28 cellular contexts compared by ENCODE assay signal in genomic region chr4:70654605-70655011, GRCh38. TPM values are rescaled to one million over a fixed set of nuclear protein-coding genes. Genes with fewer than 3 reads are reported as not detected.
DNase-seq lines count a peak whose midpoint lies in the region; ATAC-seq, FAIRE-seq and TF ChIP-seq lines count a peak whose summit lies in the region.
"Had no signal": no experiment of that assay in that cellular context is flagged by ENCODE, and none has a peak within 500 bp of the region (broad histone marks: within the 10 kb centered on the region; RNA-seq: fewer than 3 reads in every experiment).

No MANE protein-coding gene starts in this region.

- WGBS in GM12878 (ENCODE audit: insufficient coverage, insufficient replicate concordance, low lambda C conversion rate, missing lambda C conversion rate) = 81% methylated on average over 5 of the region's 5 CpGs
- WGBS in tibial nerve, 2 donors = 69 to 75% methylated on average over 5 of the region's 5 CpGs

- DNase-seq in KBM-7 (peak; percentile 29), GM12878 (ENCODE audit: low read depth, low spot score) (no peak), omental fat pad (ENCODE audit: low spot score) (no peak), tibial nerve (ENCODE audit: low spot score in 2 of 2) (no peak), NCI-H748 (lab: John Stamatoyannopoulos, UW; ENCODE audit: unreplicated experiment) (no peak)
- no peak for DNase-seq in activated effector memory CD4-positive, alpha-beta T cell treated with anti-CD3 and anti-CD28 coated beads, Interleukin-2, amount 50 U/mL, for 16 hours
- DNase-seq: activated CD4-positive, alpha-beta T cell treated with anti-CD3 and anti-CD28 coated beads for 48 hours; activated naive CD4-positive, alpha-beta T cell treated with anti-CD3 and anti-CD28 coated beads, Interleukin-2, amount 50 U/mL, for 16 hours; colonic mucosa; effector memory CD8-positive, alpha-beta T cell; EL; NCI-H1436; NCI-H510A treated with DMSO at 0.1 percent for 48 hours; pancreas; stimulated activated CD4-positive, alpha-beta T cell treated with anti-CD3 and anti-CD28 coated beads, Interleukin-2, amount 100 ng/mL, for 48 hours had no signal

- TF ChIP-seq POLR2A in GM12878 (IDR thresholded peaks at IDR 0.05; ENCODE audit: low read depth, low read length) = no peak
- TF ChIP-seq POLR2A in tibial nerve (IDR thresholded peaks at IDR 0.05) = no peak

- H2AFZ ChIP-seq in GM12878 (ENCODE audit: control insufficient read depth, low read depth, low read length) = no peak overlapping the region

- H3K27me3 ChIP-seq in GM12878 (replicated peaks in 1 of 2; ENCODE audit: control insufficient read depth in 2 of 2, insufficient read depth in 2 of 2, low read length in 1 of 2) (no peaks in the 10 kb centered on the region), tibial nerve (no peaks in the 10 kb centered on the region)
- H3K27me3 ChIP-seq: colonic mucosa, gastroesophageal sphincter, pancreas, suprapubic skin had no signal

- ATAC-seq in GM18511 (IDR thresholded peaks at IDR 0.05; ENCODE audit: unreplicated experiment) (peak; percentile 50), GM12878 (peak; percentile 25; the same call in 2 of the 3 replicates), omental fat pad (ENCODE audit: low FRiP score) (peak; percentile 81)
- ATAC-seq: effector memory CD8-positive, alpha-beta T cell; esophagus mucosa; gastroesophageal sphincter; natural killer cell treated with Interleukin-12 subunit alpha and Interleukin-12 subunit beta and Interleukin-15 and Interleukin-18, amount 100 ng/mL, for 72 hours; stimulated activated memory B cell treated with anti-CD40 and anti-IgM and Interleukin-4, amounts not matched to agents 10 μg/mL and 1 μg/mL and 100 μg/mL, for 72 hours had no signal

- H3K4me2 ChIP-seq in GM12878 (ENCODE audit: control insufficient read depth, insufficient read depth) = no peak overlapping the region

- H3K36me3 ChIP-seq in GM12878 (ENCODE audit: control insufficient read depth in 2 of 2, insufficient read depth in 2 of 2, low read length in 1 of 2) (peaks cover 0 to 3% of the 10 kb centered on the region in 2 experiments; a peak in 1 of 4 replicates), tibial nerve (no peaks in the 10 kb centered on the region)
- H3K36me3 ChIP-seq: colonic mucosa, gastroesophageal sphincter, HAP-1, pancreas, suprapubic skin had no signal

- TF ChIP-seq RAD21 in GM12878 (IDR thresholded peaks at IDR 0.05; ENCODE audit: insufficient read depth, low read depth, low read length) = no peak

- SMC1A ChIA-PET in GM12878 (lab: Charles Lee; ENCODE audit: uncharacterized antibody, unreplicated experiment) = interaction anchor here (0.6 to 1.3 kb wide), 11 partner anchors 13 to 1361 kb away, joined by 3 to 5 read pairs (median 4); no protein-coding TSS in a partner anchor

- CTCF ChIA-PET in GM12878 (lab: Yijun Ruan, JAX) = interaction anchor here (1.0 to 1.3 kb wide), 6 partner anchors 31 to 355 kb away, joined by 3 to 7 read pairs (median 4); partner anchors contain the start of gene UTP3

- TF ChIP-seq CTCF in GM12878 (IDR thresholded peaks at IDR 0.05 in 2 of 3, conservative IDR thresholded peaks at IDR 0.05 in 1 of 3; ENCODE audit: control insufficient read depth in 2 of 3, extremely low read depth in 1 of 3, insufficient read depth in 1 of 3, low read depth in 3 of 3, low read length in 3 of 3) (no peak), omental fat pad (IDR thresholded peaks at IDR 0.05) (no peak), tibial nerve (IDR thresholded peaks at IDR 0.05) (no peak)

- TF ChIP-seq EP300 in GM12878 (IDR thresholded peaks at IDR 0.05; ENCODE audit: borderline replicate concordance in 1 of 2, control insufficient read depth in 1 of 2, low read depth in 2 of 2, low read length in 2 of 2) (no peak), tibial nerve (IDR thresholded peaks at IDR 0.05) (no peak)

- POLR2A ChIA-PET in GM12878 (lab: Charles Lee) = interaction anchor here (0.6 kb wide), 1 partner anchor 74 kb away, joined by 3 read pairs; no protein-coding TSS in a partner anchor

- FAIRE-seq in GM12878 (lab: Jason Lieb, UNC) = no peak
- FAIRE-seq: bronchial epithelial cell, keratinocyte, pancreas, urothelium cell line had no signal

- no peak overlapping the region for H3K4me3 ChIP-seq in GM12878
- no peak overlapping the region for H3K4me3 ChIP-seq in tibial nerve
- H3K4me3 ChIP-seq: colonic mucosa, gastroesophageal sphincter, HAP-1, pancreas, suprapubic skin had no signal

- in situ Hi-C loops in KBM-7 (cut with MboI; ENCODE audit: low pct_unique_long_range_greater_than_20kb, low sequenced_read_pairs) (no loop called here), GM12878 (cut with MboI) (no loop called here)

- RAD21 ChIA-PET in GM12878 (lab: Charles Lee; ENCODE audit: unreplicated experiment) = interaction anchor here (0.9 to 1.4 kb wide), 5 partner anchors 36 to 355 kb away, joined by 3 to 5 read pairs (median 3); no protein-coding TSS in a partner anchor

- H3K4me1 ChIP-seq in GM12878 (ENCODE audit: control insufficient read depth, insufficient read depth, low read length) (no peaks in the 10 kb centered on the region), tibial nerve (peaks cover 0 to 5% (median 0%) of the 10 kb centered on the region in 4 donors)
- H3K4me1 ChIP-seq: colonic mucosa, HAP-1, pancreas had no signal

- H3K79me2 ChIP-seq in GM12878 (ENCODE audit: control insufficient read depth, insufficient read depth, low read length) = no peaks in the 10 kb centered on the region

- H3K9ac ChIP-seq in GM12878 (ENCODE audit: control insufficient read depth, insufficient read depth, low read length) = no peak overlapping the region

- no peaks in the 10 kb centered on the region for H4K20me1 ChIP-seq in GM12878 (ENCODE audit: control insufficient read depth, insufficient read depth)

- H3K27ac ChIP-seq in GM12878 (ENCODE audit: control insufficient read depth, insufficient read depth) (no peak overlapping the region), tibial nerve (no peak overlapping the region)
- H3K27ac ChIP-seq: C4-2B, colonic mucosa, gastroesophageal sphincter, pancreas, suprapubic skin had no signal

- no TSS peak for BruUV-seq in GM12878 (replicated peaks; lab: Mats Ljungman, UMichigan)

- intact Hi-C loops in GM12878 (cut with micrococcal nuclease; ENCODE audit: unreplicated experiment) = loop anchor here (2.0 to 10.0 kb wide), 5 partner anchors 83 to 610 kb away; partner anchors contain the start of gene GRSF1

- H3K9me3 ChIP-seq in GM12878 (replicated peaks; ENCODE audit: control insufficient read depth, insufficient read depth, low read length) (no peaks in the 10 kb centered on the region), tibial nerve (no peaks in the 10 kb centered on the region)
- H3K9me3 ChIP-seq: colonic mucosa, gastroesophageal sphincter, HAP-1, pancreas, suprapubic skin had no signal

RNA-seq across cellular contexts. Expression of gene JCHAIN, which starts 11.7 kb away (rescaled TPM):
- total RNA-seq in GM12878 (2013; cell fraction: nucleolus; rRNA removed) = 113 and 148 TPM in 2 replicates
- total RNA-seq in GM12878 (2014; rRNA removed) = 284 and 330 TPM in 2 replicates
- 410 and 436 TPM in 2 replicates for total RNA-seq in GM12878 (2014; rRNA removed; fragmentation: Illumina TruSeq; extraction: Trizol)
- 276 and 280 TPM in 2 replicates for total RNA-seq in GM12878 (2021)
- 759 TPM for polyA plus RNA-seq in GM12878 (2011; ENCODE audit: low read depth)
- polyA plus RNA-seq in GM12878 (2011; rRNA removed) = 183 and 188 TPM in 2 replicates
- 123 and 126 TPM in 2 replicates for polyA plus RNA-seq in GM12878 (2011; cell fraction: cytosol; rRNA removed)
- 54.4 and 69.2 TPM in 2 replicates for polyA plus RNA-seq in GM12878 (2011; cell fraction: nucleus; rRNA removed)
- 415 and 928 TPM in 2 replicates for polyA plus RNA-seq in GM12878 (2012)
- 787 and 820 TPM in 2 replicates for polyA plus RNA-seq in GM12878 (2014; fragmentation: Illumina TruSeq; extraction: Trizol)
- polyA plus RNA-seq in GM12878 (2014; fragmentation: Nextera tagmentation; extraction: Ambion mirVana) = 1,000 to 10,000 TPM in 1 of 2 experiments, 100 to 1,000 TPM in 1; 617 to 1,045 TPM
- 419 and 468 TPM in 2 replicates for polyA plus RNA-seq in GM12878 (2014; rRNA removed)
- polyA plus RNA-seq in GM12878 (2016; fragmentation: Nextera tagmentation; extraction: Ambion mirVana) = 100 to 1,000 TPM; 505 to 555 TPM
- 120 and 211 TPM in 2 replicates for polyA minus RNA-seq in GM12878 (2011; rRNA and poly(A)+ RNA removed)
- 47.6 and 68.1 TPM in 2 replicates for polyA minus RNA-seq in GM12878 (2011; cell fraction: cytosol; rRNA and poly(A)+ RNA removed)
- 7.1 and 11.6 TPM in 2 replicates for polyA minus RNA-seq in GM12878 (2011; cell fraction: nucleus; rRNA and poly(A)+ RNA removed)
- 10 to 100 TPM; 15.8 to 99.9 (median 36.0) TPM for total RNA-seq in omental fat pad
- 10 to 100 TPM in 1 of 4 donors, 1 to 10 TPM in 3; 3.1 to 17.4 (median 4.8) TPM for total RNA-seq in tibial nerve
- total RNA-seq: bronchial epithelial cell; RPMI7951; T-helper 1 cell treated with Interleukin-12 subunit alpha and Interleukin-12 subunit beta and Interleukin-4 antibody, amounts not matched to agents 30 ng/mL and 1 ng/mL, for 36 hours had no signal
- polyA plus RNA-seq: keratinocyte had no signal

RNA-seq across cellular contexts. Expression of gene ENAM, which starts 26.1 kb away (rescaled TPM):
- not detected in 2 replicates for total RNA-seq in GM12878 (2013; cell fraction: nucleolus; rRNA removed)
- total RNA-seq in GM12878 (2014; rRNA removed) = 0.06 TPM in 1 of 2 replicates, not detected in the other
- 0.04 and 0.09 TPM in 2 replicates for total RNA-seq in GM12878 (2014; rRNA removed; fragmentation: Illumina TruSeq; extraction: Trizol)
- 0.27 and 0.51 TPM in 2 replicates for total RNA-seq in GM12878 (2021)
- polyA plus RNA-seq in GM12878 (2011; ENCODE audit: low read depth) = 0.09 TPM
- polyA plus RNA-seq in GM12878 (2011; rRNA removed) = 0.14 and 0.16 TPM in 2 replicates
- polyA plus RNA-seq in GM12878 (2011; cell fraction: cytosol; rRNA removed) = 0.21 and 0.25 TPM in 2 replicates
- polyA plus RNA-seq in GM12878 (2011; cell fraction: nucleus; rRNA removed) = 0.21 and 0.32 TPM in 2 replicates
- 0.31 and 0.57 TPM in 2 replicates for polyA plus RNA-seq in GM12878 (2012)
- 0.14 and 0.24 TPM in 2 replicates for polyA plus RNA-seq in GM12878 (2014; fragmentation: Illumina TruSeq; extraction: Trizol)
- polyA plus RNA-seq in GM12878 (2014; fragmentation: Nextera tagmentation; extraction: Ambion mirVana) = under 1 TPM; 0.18 to 0.38 TPM
- polyA plus RNA-seq in GM12878 (2014; rRNA removed) = 0.09 and 0.10 TPM in 2 replicates
- polyA plus RNA-seq in GM12878 (2016; fragmentation: Nextera tagmentation; extraction: Ambion mirVana) = 1 to 10 TPM; 1.1 to 1.3 TPM
- polyA minus RNA-seq in GM12878 (2011; rRNA and poly(A)+ RNA removed) = 0.05 TPM in 1 of 2 replicates, not detected in the other
- polyA minus RNA-seq in GM12878 (2011; cell fraction: cytosol; rRNA and poly(A)+ RNA removed) = not detected in 2 replicates
- 0.12 and 0.67 TPM in 2 replicates for polyA minus RNA-seq in GM12878 (2011; cell fraction: nucleus; rRNA and poly(A)+ RNA removed)
- not detected for total RNA-seq in omental fat pad
- total RNA-seq in tibial nerve = not detected
- total RNA-seq: bronchial epithelial cell; colonic mucosa; esophagus mucosa; natural killer cell treated with Interleukin-12 subunit alpha and Interleukin-12 subunit beta and Interleukin-15 and Interleukin-18, amount 100 ng/mL, for 72 hours; RPMI7951; suprapubic skin; T-helper 1 cell treated with Interleukin-12 subunit alpha and Interleukin-12 subunit beta and Interleukin-4 antibody, amounts not matched to agents 30 ng/mL and 1 ng/mL, for 36 hours had no signal
- polyA plus RNA-seq: keratinocyte had no signal

RNA-seq across cellular contexts. Expression of gene UTP3, which starts 33.7 kb away (rescaled TPM):
- 16.7 and 17.2 TPM in 2 replicates for total RNA-seq in GM12878 (2013; cell fraction: nucleolus; rRNA removed)
- 19.9 and 22.1 TPM in 2 replicates for total RNA-seq in GM12878 (2014; rRNA removed)
- total RNA-seq in GM12878 (2014; rRNA removed; fragmentation: Illumina TruSeq; extraction: Trizol) = 28.5 and 29.2 TPM in 2 replicates
- total RNA-seq in GM12878 (2021) = 33.3 and 34.2 TPM in 2 replicates
- polyA plus RNA-seq in GM12878 (2011; ENCODE audit: low read depth) = 25.5 TPM
- 18.7 and 23.6 TPM in 2 replicates for polyA plus RNA-seq in GM12878 (2011; rRNA removed)
- 12.4 and 14.0 TPM in 2 replicates for polyA plus RNA-seq in GM12878 (2011; cell fraction: cytosol; rRNA removed)
- polyA plus RNA-seq in GM12878 (2011; cell fraction: nucleus; rRNA removed) = 10.9 and 16.4 TPM in 2 replicates
- 32.8 and 41.8 TPM in 2 replicates for polyA plus RNA-seq in GM12878 (2012)
- 60.7 and 66.8 TPM in 2 replicates for polyA plus RNA-seq in GM12878 (2014; fragmentation: Illumina TruSeq; extraction: Trizol)
- 10 to 100 TPM; 15.8 to 21.1 TPM for polyA plus RNA-seq in GM12878 (2014; fragmentation: Nextera tagmentation; extraction: Ambion mirVana)
- 33.5 and 38.9 TPM in 2 replicates for polyA plus RNA-seq in GM12878 (2014; rRNA removed)
- polyA plus RNA-seq in GM12878 (2016; fragmentation: Nextera tagmentation; extraction: Ambion mirVana) = 10 to 100 TPM; 21.5 to 23.4 TPM
- 6.1 and 6.9 TPM in 2 replicates for polyA minus RNA-seq in GM12878 (2011; rRNA and poly(A)+ RNA removed)
- polyA minus RNA-seq in GM12878 (2011; cell fraction: cytosol; rRNA and poly(A)+ RNA removed) = 3.3 and 4.9 TPM in 2 replicates
- 4.6 and 7.4 TPM in 2 replicates for polyA minus RNA-seq in GM12878 (2011; cell fraction: nucleus; rRNA and poly(A)+ RNA removed)
- 10 to 100 TPM; 20.7 to 67.5 (median 26.5) TPM for total RNA-seq in omental fat pad
- 10 to 100 TPM; 14.3 to 19.4 (median 17.0) TPM for total RNA-seq in tibial nerve

Comparison
In these comparisons a context has a peak if more than half of its experiments do, and no peak if none do; other contexts are left out.
1. ATAC-seq: peak in every context shown above with its lines; median percentile 81 in omental fat pad; 50 in GM18511; 25 in GM12878.